In genomic region chr4:66575024-66575696, GRCh38 we compare ENCODE assay signal across 10 cellular contexts.
DNase-seq lines count a peak whose midpoint lies in the region; ATAC-seq and TF ChIP-seq lines count a peak whose summit lies in the region.
"Had no signal": no experiment of that assay in that cellular context is flagged by ENCODE, and none has a peak within 500 bp of the region (broad histone marks: within the 10 kb centered on the region; RNA-seq: fewer than 3 reads in every experiment).

No MANE protein-coding gene starts in this region.

- H3K27me3 ChIP-seq in foreskin keratinocyte: no peaks in the 10 kb centered on the region

- ATAC-seq in foreskin keratinocyte: peak; percentile 92
- ATAC-seq in GM21723 (IDR thresholded peaks at IDR 0.05; ENCODE audit: unreplicated experiment): no peak
- no peak for ATAC-seq in HG03095 (IDR thresholded peaks at IDR 0.05; ENCODE audit: unreplicated experiment)
- ATAC-seq in GM19463 (IDR thresholded peaks at IDR 0.05; ENCODE audit: unreplicated experiment): no peak

- no peak for TF ChIP-seq CTCF in foreskin keratinocyte (conservative IDR thresholded peaks at IDR 0.05)

- no peak overlapping the region for H3K27ac ChIP-seq in foreskin keratinocyte

- H3K4me1 ChIP-seq in foreskin keratinocyte: peaks cover 19% of the 10 kb centered on the region

- peak; percentile 73 for DNase-seq in HK-2 (ENCODE audit: unreplicated experiment)
- peak; percentile 72 for DNase-seq in SW480 (ENCODE audit: low spot score)
- DNase-seq in foreskin keratinocyte: peak; percentile 74 to 86
- DNase-seq in ureter (ENCODE audit: low spot score): peak; percentile 46
- DNase-seq: activated B cell treated with CpG ODN at 0.5 μM for 24 hours; activated naive CD4-positive, alpha-beta T cell treated with anti-CD3 and anti-CD28 coated beads, Interleukin-2, amount 10 ng/mL, durations not matched to agents 7 days and 5 days; Karpas-422 had no signal
